ENCODE assay signal across 30 cellular contexts in genomic region chr12:119311897-119312296, GRCh38. TPM values are rescaled to one million over a fixed set of nuclear protein-coding genes. Genes with fewer than 3 reads are reported as not detected.
"Had no signal": no experiment of that assay in that cellular context is flagged by ENCODE, and none has a peak within 500 bp of the region (broad histone marks: within the 10 kb centered on the region; RNA-seq: fewer than 3 reads in every experiment).

No MANE protein-coding gene starts in this region.

- H3K9me3 ChIP-seq: esophagus squamous epithelium, psoas muscle, spleen, thoracic aorta, upper lobe of left lung had no signal

- H3K9me3 Mint-ChIP-seq: natural killer cell had no signal

- H3K9ac ChIP-seq: neural progenitor cell had no signal

- H3K27me3 ChIP-seq: esophagus squamous epithelium, neural progenitor cell, spleen, tibial nerve, upper lobe of left lung had no signal

- DNase-seq: cortex of kidney; effector memory CD8-positive, alpha-beta T cell; erythroblast; esophagus squamous epithelium; head of caudate nucleus; natural killer cell; nucleus accumbens; psoas muscle; right cardiac atrium; spleen; stimulated activated CD4-positive, alpha-beta T cell treated with anti-CD3 and anti-CD28 coated beads, Interleukin-4, amount 100 ng/mL, for 4 hours; stimulated activated naive CD8-positive, alpha-beta T cell treated with anti-CD3 and anti-CD28 coated beads, Interleukin-15, Interleukin-2, amounts not matched to agents 100 U/mL and 50 U/mL, for 24 hours; upper lobe of left lung had no signal

- FAIRE-seq: endometrium, frontal cortex, keratinocyte, urothelium cell line had no signal

- H3K36me3 Mint-ChIP-seq: natural killer cell; stimulated activated memory B cell treated with anti-CD40 and anti-IgM and Interleukin-4, amounts not matched to agents 10 μg/mL and 1 μg/mL and 100 μg/mL, for 72 hours had no signal

- H3K4me3 Mint-ChIP-seq: effector memory CD8-positive, alpha-beta T cell; memory B cell; natural killer cell; neural progenitor cell; stimulated activated memory B cell treated with anti-CD40 and anti-IgM and Interleukin-4, amounts not matched to agents 10 μg/mL and 1 μg/mL and 100 μg/mL, for 72 hours had no signal

- H3K27ac Mint-ChIP-seq: effector memory CD8-positive, alpha-beta T cell; memory B cell; natural killer cell; stimulated activated memory B cell treated with anti-CD40 and anti-IgM and Interleukin-4, amounts not matched to agents 10 μg/mL and 1 μg/mL and 100 μg/mL, for 72 hours had no signal

- H3K4me1 Mint-ChIP-seq: memory B cell; natural killer cell; stimulated activated memory B cell treated with anti-CD40 and anti-IgM and Interleukin-4, amounts not matched to agents 10 μg/mL and 1 μg/mL and 100 μg/mL, for 72 hours had no signal

- H3K4me1 ChIP-seq: psoas muscle, spleen, tibial nerve, upper lobe of left lung had no signal

- ATAC-seq: effector memory CD8-positive, alpha-beta T cell; left lobe of liver; natural killer cell; psoas muscle; right cardiac atrium; stimulated activated memory B cell treated with anti-CD40 and anti-IgM and Interleukin-4, amounts not matched to agents 10 μg/mL and 1 μg/mL and 100 μg/mL, for 72 hours; stimulated activated naive CD8-positive, alpha-beta T cell treated with anti-CD3 and anti-CD28 coated beads, Interleukin-15, Interleukin-2, amounts not matched to agents 100 U/mL and 50 U/mL, for 24 hours had no signal

- H3K4me2 ChIP-seq: neural progenitor cell had no signal

- H3K27ac ChIP-seq: esophagus squamous epithelium, neural progenitor cell, psoas muscle, skin epidermis, spleen, thoracic aorta, tibial nerve, upper lobe of left lung had no signal

- H3K36me3 ChIP-seq: esophagus squamous epithelium, neural progenitor cell, spleen, thoracic aorta, tibial nerve, upper lobe of left lung had no signal

- H3K4me3 ChIP-seq: esophagus squamous epithelium, lung, neural progenitor cell, psoas muscle, skin epidermis, spleen, thoracic aorta, tibial nerve, upper lobe of left lung had no signal

RNA-seq across cellular contexts. Expression of gene CCDC60, which starts 22.6 kb away (rescaled TPM):
- total RNA-seq: dermis microvascular lymphatic vessel endothelial cell, frontal cortex, left lobe of liver, liver, mononuclear cell, natural killer cell, osteocyte, psoas muscle, renal cortical epithelial cell, spleen, thoracic aorta, tibial nerve had no signal
- polyA plus RNA-seq: liver, psoas muscle, spleen had no signal
